ENCODE assay signal across 1 cellular context in the genomic region with DNA sequence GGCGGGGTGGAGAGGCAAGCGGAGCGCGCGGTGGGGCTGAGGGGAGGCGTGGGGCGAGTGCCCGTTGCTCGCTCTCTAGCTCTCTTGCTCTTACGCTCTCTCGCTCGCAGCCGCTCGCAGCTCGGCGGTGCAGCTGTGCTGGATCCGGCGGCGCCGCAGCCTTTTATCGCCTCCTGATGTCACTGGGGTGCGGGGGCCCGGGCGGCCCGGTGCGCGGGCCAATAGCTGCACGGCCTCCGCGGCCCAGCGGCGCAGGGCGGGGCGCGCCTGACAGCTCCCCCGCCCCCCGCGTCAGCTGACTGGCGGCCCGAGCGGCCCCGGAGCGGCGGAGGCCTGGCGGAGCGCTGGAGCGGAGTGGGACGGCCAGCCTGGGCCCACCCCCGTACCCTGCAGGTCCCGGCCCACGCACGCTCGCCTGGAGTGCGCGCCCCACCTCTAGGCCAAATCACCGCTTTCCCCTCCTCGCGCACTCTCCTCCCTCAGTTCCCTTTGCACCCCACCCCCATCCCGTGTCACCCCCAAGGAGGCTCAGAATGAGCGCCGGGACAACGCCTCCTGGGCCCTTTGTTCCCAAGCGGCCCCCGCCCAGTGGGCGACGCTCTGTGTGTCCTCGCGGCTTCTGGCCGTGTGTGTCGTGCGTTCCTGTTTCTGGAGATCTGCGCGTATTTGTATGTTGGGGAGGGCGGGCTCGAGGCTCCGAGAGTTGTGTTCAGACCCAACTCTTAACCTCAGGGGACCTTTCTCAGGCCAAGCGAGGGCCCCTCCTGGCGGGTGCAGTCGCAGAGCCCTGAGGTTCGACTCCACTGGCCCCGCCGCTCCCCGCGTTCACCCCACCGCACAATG.
A peak's percentile ranks its signal among the peaks of the same experiment; 100 is the strongest.
TF ChIP-seq lines count a peak whose summit lies in the region.

Gene MAFB (minus strand): TSS at position 137 of the 843 bp plus-strand sequence. CDS start 386 bp downstream, outside the sequence.

TF ChIP-seq in HEK293, 187 proteins besides CTCF, POLR2A, EP300 and RAD21 (continued from another document and continues in another):
- TF ChIP-seq REST (tag by site-specific recombination; IDR thresholded peaks at IDR 0.05) (no peak), ZNF184 (tag by site-specific recombination; IDR thresholded peaks at IDR 0.05) (no peak), ZNF792 (tag by site-specific recombination; IDR thresholded peaks at IDR 0.05) (no peak), ZFP37 (tag by site-specific recombination; IDR thresholded peaks at IDR 0.05) (no peak), ZNF521 (tag by site-specific recombination; IDR thresholded peaks at IDR 0.05) (no peak), ZNF112 (tag by site-specific recombination; IDR thresholded peaks at IDR 0.05) (no peak), ZNF114 (tag by site-specific recombination; IDR thresholded peaks at IDR 0.05) (no peak), ZNF621 (tag by site-specific recombination; IDR thresholded peaks at IDR 0.05) (no peak), ZNF138 (tag by site-specific recombination; IDR thresholded peaks at IDR 0.05; ENCODE audit: borderline replicate concordance) (no peak), ZBTB17 (tag by site-specific recombination; IDR thresholded peaks at IDR 0.05) (no peak; the same call in none of the 2 replicates), GLIS2 (tag by site-specific recombination; IDR thresholded peaks at IDR 0.05) (peak; percentile 98), ZNF76 (tag by site-specific recombination; IDR thresholded peaks at IDR 0.05; ENCODE audit: borderline replicate concordance, low read depth) (0 out of 2 replicates have a peak, but pooled peaks have one; percentile 35), PRDM6 (tag by site-specific recombination; IDR thresholded peaks at IDR 0.05) (no peak), ZNF843 (tag by site-specific recombination; IDR thresholded peaks at IDR 0.05) (no peak), ZNF626 (tag by site-specific recombination; IDR thresholded peaks at IDR 0.05) (no peak), ZNF214 (tag by site-specific recombination; IDR thresholded peaks at IDR 0.05; ENCODE audit: borderline replicate concordance) (no peak), ZNF223 (tag by site-specific recombination; IDR thresholded peaks at IDR 0.05) (no peak), ZNF645 (tag by site-specific recombination; IDR thresholded peaks at IDR 0.05) (no peak), ZNF37A (tag by site-specific recombination; IDR thresholded peaks at IDR 0.05) (no peak), ZNF561 (tag by site-specific recombination; IDR thresholded peaks at IDR 0.05; ENCODE audit: borderline replicate concordance) (peak; percentile 44; the same call in 1 of the 2 replicates), ZNF555 (tag by site-specific recombination; conservative IDR thresholded peaks at IDR 0.05) (no peak), ZNF629 (tag by site-specific recombination; IDR thresholded peaks at IDR 0.05) (no peak; the same call in 1 of the 2 replicates), ZNF449 (tag by site-specific recombination; IDR thresholded peaks at IDR 0.05) (no peak), KLF7 (tag by site-specific recombination; IDR thresholded peaks at IDR 0.05; ENCODE audit: borderline replicate concordance) (peak; percentile 42; the same call in 1 of the 2 replicates), ZNF768 (tag by site-specific recombination; IDR thresholded peaks at IDR 0.05) (no peak), ZSCAN30 (tag by site-specific recombination; IDR thresholded peaks at IDR 0.05) (no peak), ZNF350 (tag by site-specific recombination; IDR thresholded peaks at IDR 0.05) (no peak), ATF2 (tag by site-specific recombination; IDR thresholded peaks at IDR 0.05; ENCODE audit: low read depth) (no peak), ZNF654 (tag by site-specific recombination; IDR thresholded peaks at IDR 0.05; ENCODE audit: low read depth) (no peak), ZNF777 (tag by site-specific recombination; IDR thresholded peaks at IDR 0.05; ENCODE audit: borderline replicate concordance) (peak; percentile 60; the same call in 1 of the 2 replicates), KLF9 (tag by site-specific recombination; IDR thresholded peaks at IDR 0.05; ENCODE audit: low read depth) (peak; percentile 83), ZNF404 (tag by site-specific recombination; IDR thresholded peaks at IDR 0.05) (no peak), ZBTB7A (tag by site-specific recombination; IDR thresholded peaks at IDR 0.05; ENCODE audit: low read depth) (peak; percentile 79; the same call in 1 of the 2 replicates), PATZ1 (tag by site-specific recombination; IDR thresholded peaks at IDR 0.05) (peak; percentile 92), GLI2 (tag by site-specific recombination; IDR thresholded peaks at IDR 0.05; ENCODE audit: borderline replicate concordance, low read depth) (no peak), ZNF24 (tag by site-specific recombination; IDR thresholded peaks at IDR 0.05) (no peak), SALL2 (tag by site-specific recombination; IDR thresholded peaks at IDR 0.05; ENCODE audit: borderline replicate concordance) (no peak), ZNF776 (tag by site-specific recombination; IDR thresholded peaks at IDR 0.05; ENCODE audit: borderline replicate concordance) (no peak), ZNF544 (tag by site-specific recombination; IDR thresholded peaks at IDR 0.05) (no peak), WT1 (tag by site-specific recombination; IDR thresholded peaks at IDR 0.05) (no peak), ZNF292 (tag by site-specific recombination; IDR thresholded peaks at IDR 0.05; ENCODE audit: borderline replicate concordance, low read depth) (no peak), SETDB1 (IDR thresholded peaks at IDR 0.05; ENCODE audit: insufficient read length, low read length) (no peak), ZBTB8A (tag by site-specific recombination; IDR thresholded peaks at IDR 0.05) (peak; percentile 54), MZF1 (tag by site-specific recombination; IDR thresholded peaks at IDR 0.05; ENCODE audit: borderline replicate concordance) (no peak), ZNF664 (tag by site-specific recombination; IDR thresholded peaks at IDR 0.05) (no peak), ZNF133 (tag by site-specific recombination; IDR thresholded peaks at IDR 0.05) (no peak), ZNF266 (tag by site-specific recombination; IDR thresholded peaks at IDR 0.05; ENCODE audit: low read depth) (no peak)
- TF ChIP-seq, protein P1, sequence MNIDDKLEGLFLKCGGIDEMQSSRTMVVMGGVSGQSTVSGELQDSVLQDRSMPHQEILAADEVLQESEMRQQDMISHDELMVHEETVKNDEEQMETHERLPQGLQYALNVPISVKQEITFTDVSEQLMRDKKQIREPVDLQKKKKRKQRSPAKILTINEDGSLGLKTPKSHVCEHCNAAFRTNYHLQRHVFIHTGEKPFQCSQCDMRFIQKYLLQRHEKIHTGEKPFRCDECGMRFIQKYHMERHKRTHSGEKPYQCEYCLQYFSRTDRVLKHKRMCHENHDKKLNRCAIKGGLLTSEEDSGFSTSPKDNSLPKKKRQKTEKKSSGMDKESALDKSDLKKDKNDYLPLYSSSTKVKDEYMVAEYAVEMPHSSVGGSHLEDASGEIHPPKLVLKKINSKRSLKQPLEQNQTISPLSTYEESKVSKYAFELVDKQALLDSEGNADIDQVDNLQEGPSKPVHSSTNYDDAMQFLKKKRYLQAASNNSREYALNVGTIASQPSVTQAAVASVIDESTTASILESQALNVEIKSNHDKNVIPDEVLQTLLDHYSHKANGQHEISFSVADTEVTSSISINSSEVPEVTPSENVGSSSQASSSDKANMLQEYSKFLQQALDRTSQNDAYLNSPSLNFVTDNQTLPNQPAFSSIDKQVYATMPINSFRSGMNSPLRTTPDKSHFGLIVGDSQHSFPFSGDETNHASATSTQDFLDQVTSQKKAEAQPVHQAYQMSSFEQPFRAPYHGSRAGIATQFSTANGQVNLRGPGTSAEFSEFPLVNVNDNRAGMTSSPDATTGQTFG (tag by site-specific recombination; IDR thresholded peaks at IDR 0.05; ENCODE audit: borderline replicate concordance) = no peak
- TF ChIP-seq, protein P2, sequence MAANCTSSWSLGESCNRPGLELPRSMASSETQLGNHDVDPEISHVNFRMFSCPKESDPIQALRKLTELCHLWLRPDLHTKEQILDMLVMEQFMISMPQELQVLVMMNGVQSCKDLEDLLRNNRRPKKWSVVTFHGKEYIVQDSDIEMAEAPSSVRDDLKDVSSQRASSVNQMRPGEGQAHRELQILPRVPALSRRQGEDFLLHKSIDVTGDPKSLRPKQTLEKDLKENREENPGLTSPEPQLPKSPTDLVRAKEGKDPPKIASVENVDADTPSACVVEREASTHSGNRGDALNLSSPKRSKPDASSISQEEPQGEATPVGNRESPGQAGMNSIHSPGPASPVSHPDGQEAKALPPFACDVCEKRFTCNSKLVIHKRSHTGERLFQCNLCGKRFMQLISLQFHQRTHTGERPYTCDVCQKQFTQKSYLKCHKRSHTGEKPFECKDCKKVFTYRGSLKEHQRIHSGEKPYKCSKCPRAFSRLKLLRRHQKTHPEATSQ (tag by site-specific recombination; IDR thresholded peaks at IDR 0.05) = peak; percentile 60; the same call in 1 of the 2 replicates
